In the genomic region with DNA sequence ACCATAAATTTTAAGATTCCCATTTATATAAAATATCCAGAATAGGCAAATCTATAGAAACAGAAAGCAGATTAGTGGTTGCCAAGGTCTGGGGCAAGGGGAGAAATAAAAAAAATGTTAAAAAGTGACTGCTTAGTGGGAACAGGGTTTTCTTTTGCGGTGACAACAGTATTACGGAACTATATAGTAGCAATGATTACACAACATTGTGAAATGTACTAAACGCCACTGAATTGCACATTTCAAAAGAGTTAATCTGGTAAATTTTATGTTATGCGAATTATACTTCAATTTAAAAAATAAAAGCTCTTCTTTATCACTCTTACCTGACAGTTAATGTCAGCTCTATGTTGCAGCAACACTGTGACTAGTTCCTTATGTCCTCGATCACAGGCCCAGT, we compare ENCODE assay signal across 1 cellular context.
TF ChIP-seq lines count a peak whose summit lies in the region.

No MANE protein-coding gene starts in this region.

TF ChIP-seq in HepG2, 621 proteins besides CTCF, POLR2A, EP300 and RAD21:
- TF ChIP-seq ZNF282 (IDR thresholded peaks at IDR 0.05; ENCODE audit: partially characterized antibody) (no peak), CEBPB (IDR thresholded peaks at IDR 0.05; ENCODE audit: borderline replicate concordance, low read depth, low read length) (peak; percentile 45; the same call in 1 of the 2 replicates)
- TF ChIP-seq, protein P1, sequence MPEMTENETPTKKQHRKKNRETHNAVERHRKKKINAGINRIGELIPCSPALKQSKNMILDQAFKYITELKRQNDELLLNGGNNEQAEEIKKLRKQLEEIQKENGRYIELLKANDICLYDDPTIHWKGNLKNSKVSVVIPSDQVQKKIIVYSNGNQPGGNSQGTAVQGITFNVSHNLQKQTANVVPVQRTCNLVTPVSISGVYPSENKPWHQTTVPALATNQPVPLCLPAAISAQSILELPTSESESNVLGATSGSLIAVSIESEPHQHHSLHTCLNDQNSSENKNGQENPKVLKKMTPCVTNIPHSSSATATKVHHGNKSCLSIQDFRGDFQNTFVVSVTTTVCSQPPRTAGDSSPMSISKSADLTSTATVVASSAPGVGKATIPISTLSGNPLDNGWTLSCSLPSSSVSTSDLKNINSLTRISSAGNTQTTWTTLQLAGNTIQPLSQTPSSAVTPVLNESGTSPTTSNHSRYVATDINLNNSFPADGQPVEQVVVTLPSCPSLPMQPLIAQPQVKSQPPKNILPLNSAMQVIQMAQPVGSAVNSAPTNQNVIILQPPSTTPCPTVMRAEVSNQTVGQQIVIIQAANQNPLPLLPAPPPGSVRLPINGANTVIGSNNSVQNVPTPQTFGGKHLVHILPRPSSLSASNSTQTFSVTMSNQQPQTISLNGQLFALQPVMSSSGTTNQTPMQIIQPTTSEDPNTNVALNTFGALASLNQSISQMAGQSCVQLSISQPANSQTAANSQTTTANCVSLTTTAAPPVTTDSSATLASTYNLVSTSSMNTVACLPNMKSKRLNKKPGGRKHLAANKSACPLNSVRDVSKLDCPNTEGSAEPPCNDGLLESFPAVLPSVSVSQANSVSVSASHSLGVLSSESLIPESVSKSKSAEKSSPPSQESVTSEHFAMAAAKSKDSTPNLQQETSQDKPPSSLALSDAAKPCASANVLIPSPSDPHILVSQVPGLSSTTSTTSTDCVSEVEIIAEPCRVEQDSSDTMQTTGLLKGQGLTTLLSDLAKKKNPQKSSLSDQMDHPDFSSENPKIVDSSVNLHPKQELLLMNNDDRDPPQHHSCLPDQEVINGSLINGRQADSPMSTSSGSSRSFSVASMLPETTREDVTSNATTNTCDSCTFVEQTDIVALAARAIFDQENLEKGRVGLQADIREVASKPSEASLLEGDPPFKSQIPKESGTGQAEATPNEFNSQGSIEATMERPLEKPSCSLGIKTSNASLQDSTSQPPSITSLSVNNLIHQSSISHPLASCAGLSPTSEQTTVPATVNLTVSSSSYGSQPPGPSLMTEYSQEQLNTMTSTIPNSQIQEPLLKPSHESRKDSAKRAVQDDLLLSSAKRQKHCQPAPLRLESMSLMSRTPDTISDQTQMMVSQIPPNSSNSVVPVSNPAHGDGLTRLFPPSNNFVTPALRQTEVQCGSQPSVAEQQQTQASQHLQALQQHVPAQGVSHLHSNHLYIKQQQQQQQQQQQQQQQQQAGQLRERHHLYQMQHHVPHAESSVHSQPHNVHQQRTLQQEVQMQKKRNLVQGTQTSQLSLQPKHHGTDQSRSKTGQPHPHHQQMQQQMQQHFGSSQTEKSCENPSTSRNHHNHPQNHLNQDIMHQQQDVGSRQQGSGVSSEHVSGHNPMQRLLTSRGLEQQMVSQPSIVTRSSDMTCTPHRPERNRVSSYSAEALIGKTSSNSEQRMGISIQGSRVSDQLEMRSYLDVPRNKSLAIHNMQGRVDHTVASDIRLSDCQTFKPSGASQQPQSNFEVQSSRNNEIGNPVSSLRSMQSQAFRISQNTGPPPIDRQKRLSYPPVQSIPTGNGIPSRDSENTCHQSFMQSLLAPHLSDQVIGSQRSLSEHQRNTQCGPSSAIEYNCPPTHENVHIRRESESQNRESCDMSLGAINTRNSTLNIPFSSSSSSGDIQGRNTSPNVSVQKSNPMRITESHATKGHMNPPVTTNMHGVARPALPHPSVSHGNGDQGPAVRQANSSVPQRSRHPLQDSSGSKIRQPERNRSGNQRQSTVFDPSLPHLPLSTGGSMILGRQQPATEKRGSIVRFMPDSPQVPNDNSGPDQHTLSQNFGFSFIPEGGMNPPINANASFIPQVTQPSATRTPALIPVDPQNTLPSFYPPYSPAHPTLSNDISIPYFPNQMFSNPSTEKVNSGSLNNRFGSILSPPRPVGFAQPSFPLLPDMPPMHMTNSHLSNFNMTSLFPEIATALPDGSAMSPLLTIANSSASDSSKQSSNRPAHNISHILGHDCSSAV (CRISPR knock-in tag; IDR thresholded peaks at IDR 0.05; ENCODE audit: borderline replicate concordance) = no peak
TF ChIP-seq in HepG2: peak in this region for 1.
